In genomic region chr19:27746691-27747380, GRCh38 we compare ENCODE assay signal across 10 cellular contexts.
DNase-seq lines count a peak whose midpoint lies in the region; ATAC-seq and TF ChIP-seq lines count a peak whose summit lies in the region.
"Had no signal": no experiment of that assay in that cellular context is flagged by ENCODE, and none has a peak within 500 bp of the region (broad histone marks: within the 10 kb centered on the region; RNA-seq: fewer than 3 reads in every experiment).

No MANE protein-coding gene starts in this region.

- ATAC-seq in stimulated activated memory B cell treated with anti-CD40 and anti-IgM and Interleukin-4, amounts not matched to agents 10 μg/mL and 1 μg/mL and 100 μg/mL, for 72 hours, result peak; percentile 63
- ATAC-seq in HG02981 (IDR thresholded peaks at IDR 0.05; ENCODE audit: unreplicated experiment) (no peak), gastrocnemius medialis (no peak), GM18511 (IDR thresholded peaks at IDR 0.05; ENCODE audit: unreplicated experiment) (no peak), GM19467 (IDR thresholded peaks at IDR 0.05; ENCODE audit: unreplicated experiment) (no peak)
- ATAC-seq: activated T-helper 17 cell treated with anti-CD3 and anti-CD28 coated beads, Interleukin-2, amount 50 U/mL, for 72 hours had no signal

- H3K4me1 ChIP-seq in gastrocnemius medialis, result peaks cover 5 to 23% of the 10 kb centered on the region in 2 donors

- no peaks in the 10 kb centered on the region for H3K27me3 Mint-ChIP-seq in stimulated activated memory B cell treated with anti-CD40 and anti-IgM and Interleukin-4, amounts not matched to agents 10 μg/mL and 1 μg/mL and 100 μg/mL, for 72 hours
- H3K27me3 Mint-ChIP-seq: activated T-helper 17 cell treated with anti-CD3 and anti-CD28 coated beads, Interleukin-2, amount 50 U/mL, for 72 hours had no signal

- DNase-seq in HuH-7 (ENCODE audit: low spot score) (peak; percentile 26), astrocyte of the cerebellum (ENCODE audit: low read depth) (no peak), iPS-NIHi11 (ENCODE audit: low spot score) (peak; percentile 59), gastrocnemius medialis (no peak)
- DNase-seq: NCI-H2107 had no signal

- no peaks in the 10 kb centered on the region for H3K27me3 ChIP-seq in gastrocnemius medialis

- no peak overlapping the region for H3K27ac ChIP-seq in gastrocnemius medialis

- no peak overlapping the region for H3K4me3 Mint-ChIP-seq in stimulated activated memory B cell treated with anti-CD40 and anti-IgM and Interleukin-4, amounts not matched to agents 10 μg/mL and 1 μg/mL and 100 μg/mL, for 72 hours
- H3K4me3 Mint-ChIP-seq: activated T-helper 17 cell treated with anti-CD3 and anti-CD28 coated beads, Interleukin-2, amount 50 U/mL, for 72 hours had no signal

- H3K36me3 Mint-ChIP-seq in stimulated activated memory B cell treated with anti-CD40 and anti-IgM and Interleukin-4, amounts not matched to agents 10 μg/mL and 1 μg/mL and 100 μg/mL, for 72 hours, result peaks cover 19% of the 10 kb centered on the region

- TF ChIP-seq CTCF in astrocyte of the cerebellum (IDR thresholded peaks at IDR 0.05; ENCODE audit: low read depth, low read length, missing control alignments) (peak; percentile 26), gastrocnemius medialis (IDR thresholded peaks at IDR 0.05 in 4 of 5, conservative IDR thresholded peaks at IDR 0.05 in 1 of 5) (peak in 1 of 5 experiments; percentile 39)

- TF ChIP-seq POLR2A in gastrocnemius medialis (IDR thresholded peaks at IDR 0.05), result no peak

- H3K4me1 Mint-ChIP-seq in stimulated activated memory B cell treated with anti-CD40 and anti-IgM and Interleukin-4, amounts not matched to agents 10 μg/mL and 1 μg/mL and 100 μg/mL, for 72 hours, result peaks cover 17% of the 10 kb centered on the region
- H3K4me1 Mint-ChIP-seq: activated T-helper 17 cell treated with anti-CD3 and anti-CD28 coated beads, Interleukin-2, amount 50 U/mL, for 72 hours had no signal

- no peaks in the 10 kb centered on the region for H3K9me3 ChIP-seq in gastrocnemius medialis

- H3K27ac Mint-ChIP-seq in stimulated activated memory B cell treated with anti-CD40 and anti-IgM and Interleukin-4, amounts not matched to agents 10 μg/mL and 1 μg/mL and 100 μg/mL, for 72 hours, result no peak overlapping the region
- H3K27ac Mint-ChIP-seq: activated T-helper 17 cell treated with anti-CD3 and anti-CD28 coated beads, Interleukin-2, amount 50 U/mL, for 72 hours had no signal

- in situ Hi-C loops in astrocyte of the cerebellum (cut with HindIII; ENCODE audit: low sequenced_read_pairs) (no loop called here), gastrocnemius medialis (cut with MboI; ENCODE audit: low sequenced_read_pairs in 4 of 4) (no loop called here)

- H3K4me3 ChIP-seq in astrocyte of the cerebellum (ENCODE audit: low read depth, low read length), result no peak overlapping the region
- H3K4me3 ChIP-seq in gastrocnemius medialis, result peak overlapping the region in 2 of 4 donors; percentile 7 to 21

- intact Hi-C loops in gastrocnemius medialis (cut with DNase I; ENCODE audit: low total_unique reads), result no loop called here

- no peaks in the 10 kb centered on the region for H3K36me3 ChIP-seq in gastrocnemius medialis

- H3K9me3 Mint-ChIP-seq in stimulated activated memory B cell treated with anti-CD40 and anti-IgM and Interleukin-4, amounts not matched to agents 10 μg/mL and 1 μg/mL and 100 μg/mL, for 72 hours, result no peaks in the 10 kb centered on the region

Comparison
In these comparisons a context has a peak if more than half of its experiments do, and no peak if none do; other contexts are left out.
1. DNase-seq: peak in HuH-7 (single experiment) and iPS-NIHi11 (single experiment); none in astrocyte of the cerebellum (single experiment) and gastrocnemius medialis (0 of 2).